ENCODE assay signal across 12 cellular contexts in genomic region chr19:868458-869244, GRCh38. TPM values are rescaled to one million over a fixed set of nuclear protein-coding genes. Genes with fewer than 3 reads are reported as not detected.
DNase-seq lines count a peak whose midpoint lies in the region; ATAC-seq, FAIRE-seq and TF ChIP-seq lines count a peak whose summit lies in the region.
"Had no signal": no experiment of that assay in that cellular context is flagged by ENCODE, and none has a peak within 500 bp of the region (broad histone marks: within the 10 kb centered on the region; RNA-seq: fewer than 3 reads in every experiment).

No MANE protein-coding gene starts in this region.

- CTCF ChIA-PET in endothelial cell of umbilical vein (lab: Charles Lee) = no interaction called here

- no peaks in the 10 kb centered on the region for H3K9me3 ChIP-seq in DND-41 (ENCODE audit: insufficient read depth, low read length, severe bottlenecking)
- no peaks in the 10 kb centered on the region for H3K9me3 ChIP-seq in endothelial cell of umbilical vein (replicated peaks; ENCODE audit: control insufficient read depth, insufficient read depth, low read length)

- H3K9me1 ChIP-seq in endothelial cell of umbilical vein (replicated peaks; ENCODE audit: control insufficient read depth, extremely low read depth, insufficient read depth, low read length) = no peaks in the 10 kb centered on the region

- ATAC-seq in DND-41 (ENCODE audit: insufficient read depth, low read depth) = no peak
- no peak for ATAC-seq in HG03097 (IDR thresholded peaks at IDR 0.05; ENCODE audit: low FRiP score, unreplicated experiment)

- no peaks in the 10 kb centered on the region for H3K27me3 ChIP-seq in DND-41 (ENCODE audit: insufficient read depth, low read length, poor library complexity)
- no peaks in the 10 kb centered on the region for H3K27me3 ChIP-seq in endothelial cell of umbilical vein (ENCODE audit: control insufficient read depth in 2 of 2, insufficient read depth in 2 of 2, low read length in 2 of 2)
- no peaks in the 10 kb centered on the region for H3K27me3 ChIP-seq in rectal smooth muscle tissue (ENCODE audit: control insufficient read depth, insufficient read depth, low read length)

- intact Hi-C loops in endothelial cell of umbilical vein (cut with micrococcal nuclease) = loop anchor here (1.0 kb wide), 1 partner anchor 205 kb away; the partner anchor contains the start of gene RNF126

- no peak overlapping the region for H3K4me3 ChIP-seq in DND-41 (ENCODE audit: low read depth in 1 of 2, low read length in 2 of 2)
- no peak overlapping the region for H3K4me3 ChIP-seq in endothelial cell of umbilical vein (replicated peaks in 1 of 3; ENCODE audit: insufficient read depth in 1 of 3, low read depth in 1 of 3, low read length in 3 of 3)
- no peak overlapping the region for H3K4me3 ChIP-seq in rectal smooth muscle tissue (ENCODE audit: low read length)

- H3K27ac ChIP-seq in DND-41 (ENCODE audit: low read length) = no peak overlapping the region
- H3K27ac ChIP-seq in endothelial cell of umbilical vein (ENCODE audit: insufficient read depth, low read depth, low read length) = peak overlapping the region; percentile 36
- H3K27ac ChIP-seq in rectal smooth muscle tissue (ENCODE audit: low read depth, low read length) = peak overlapping the region; percentile 91

- H3K4me1 ChIP-seq in DND-41 (ENCODE audit: insufficient read depth, low read length) (peaks cover 3% of the 10 kb centered on the region), endothelial cell of umbilical vein (ENCODE audit: control insufficient read depth, extremely low read depth, insufficient read depth, low read length) (peaks cover 9% of the 10 kb centered on the region), rectal smooth muscle tissue (ENCODE audit: control insufficient read depth, insufficient read depth, low read length) (peaks cover 22% of the 10 kb centered on the region)

- H3K9ac ChIP-seq in DND-41 (ENCODE audit: low read depth, low read length) = no peak overlapping the region
- no peak overlapping the region for H3K9ac ChIP-seq in endothelial cell of umbilical vein (replicated peaks; ENCODE audit: extremely low read depth, insufficient read depth, low read length)
- H3K9ac ChIP-seq in rectal smooth muscle tissue (ENCODE audit: low read length) = no peak overlapping the region

- TF ChIP-seq POLR2A in endothelial cell of umbilical vein (IDR thresholded peaks at IDR 0.05; ENCODE audit: low read depth, low read length) = no peak

- H2AFZ ChIP-seq in DND-41 (ENCODE audit: low read depth, low read length) = no peak overlapping the region
- no peak overlapping the region for H2AFZ ChIP-seq in endothelial cell of umbilical vein (ENCODE audit: low read depth, low read length)

- H3K79me2 ChIP-seq in DND-41 (ENCODE audit: insufficient read depth, low read length) (no peaks in the 10 kb centered on the region), endothelial cell of umbilical vein (ENCODE audit: control insufficient read depth, insufficient read depth, low read length) (no peaks in the 10 kb centered on the region)

- TF ChIP-seq CTCF in DND-41 (IDR thresholded peaks at IDR 0.05; ENCODE audit: borderline replicate concordance, extremely low read depth, low read length, poor library complexity, severe bottlenecking) = no peak
- no peak for TF ChIP-seq CTCF in endothelial cell of umbilical vein (IDR thresholded peaks at IDR 0.05; ENCODE audit: extremely low read depth in 1 of 2, insufficient read depth in 1 of 2, low read depth in 1 of 2, low read length in 2 of 2)

- DNase-seq in DND-41 (peak; percentile 14), endothelial cell of umbilical vein (ENCODE audit: low read depth, low spot score) (no peak), D341Med (ENCODE audit: low spot score) (no peak)
- no peak for DNase-seq in activated T-cell treated with anti-CD3 and anti-CD28 coated beads, Interleukin-2, amount 50 U/mL, for 48 hours
- DNase-seq: activated naive CD4-positive, alpha-beta T cell treated with Interleukin-2 at 50 U/mL for 16 hours; NCI-H82 had no signal

- POLR2A ChIA-PET in endothelial cell of umbilical vein (lab: Charles Lee) = no interaction called here

- peaks cover 48% of the 10 kb centered on the region for H3K36me3 ChIP-seq in DND-41 (ENCODE audit: insufficient read depth, low read length)
- peaks cover 0 to 13% of the 10 kb centered on the region in 2 experiments for H3K36me3 ChIP-seq in endothelial cell of umbilical vein (ENCODE audit: control insufficient read depth in 2 of 2, extremely low read depth in 1 of 2, insufficient read depth in 2 of 2, low read length in 2 of 2)
- peaks cover 2% of the 10 kb centered on the region for H3K36me3 ChIP-seq in rectal smooth muscle tissue (ENCODE audit: control insufficient read depth, insufficient read depth, low read length)

- FAIRE-seq in endothelial cell of umbilical vein (lab: Jason Lieb, UNC) = no peak
- FAIRE-seq: colon had no signal

- BruUV-seq in endothelial cell of umbilical vein (replicated peaks; lab: Mats Ljungman, UMichigan) = no TSS peak

- dilution Hi-C loops in endothelial cell of umbilical vein (cut with MboI; ENCODE audit: extremely low pct_ligation_motif_present, low sequenced_read_pairs) = no loop called here

- H3K4me2 ChIP-seq in DND-41 (ENCODE audit: insufficient read depth, low read length) = no peak overlapping the region
- H3K4me2 ChIP-seq in endothelial cell of umbilical vein (ENCODE audit: insufficient read depth, low read length) = no peak overlapping the region

- peaks cover 9% of the 10 kb centered on the region; the same call in 1 of the 2 replicates for H4K20me1 ChIP-seq in DND-41 (ENCODE audit: insufficient read depth, low read length)
- no peaks in the 10 kb centered on the region for H4K20me1 ChIP-seq in endothelial cell of umbilical vein (replicated peaks; ENCODE audit: control insufficient read depth, extremely low read depth, insufficient read depth, low read length)

TF ChIP-seq in endothelial cell of umbilical vein, 7 proteins besides CTCF, POLR2A, EP300 and RAD21:
- TF ChIP-seq GATA2 (IDR thresholded peaks at IDR 0.05; ENCODE audit: insufficient read depth, insufficient read length, low read depth, low read length) (no peak), FOS (IDR thresholded peaks at IDR 0.05; ENCODE audit: borderline replicate concordance, insufficient read depth, low read length) (no peak)

RNA-seq across cellular contexts. Expression of gene CFD, which starts 9.2 kb away (rescaled TPM):
- total RNA-seq in endothelial cell of umbilical vein = 0.40 TPM in 1 of 2 replicates, not detected in the other
- 0.25 and 0.53 TPM in 2 replicates for polyA plus RNA-seq in endothelial cell of umbilical vein
- 0.11 and 0.43 TPM in 2 replicates for polyA plus RNA-seq in endothelial cell of umbilical vein (2011; cell fraction: cytosol; rRNA removed)
- not detected in 2 replicates for polyA plus RNA-seq in endothelial cell of umbilical vein (2011; cell fraction: nucleus; rRNA removed)
- 0.52 and 0.64 TPM in 2 replicates for polyA plus RNA-seq in endothelial cell of umbilical vein (2012)
- 0.32 TPM in 1 of 2 replicates, not detected in the other for polyA minus RNA-seq in endothelial cell of umbilical vein
- 26.2 TPM for polyA minus RNA-seq in endothelial cell of umbilical vein (2011; cell fraction: cytosol; rRNA and poly(A)+ RNA removed)
- 0.63 TPM in 1 of 2 replicates, not detected in the other for polyA minus RNA-seq in endothelial cell of umbilical vein (2011; cell fraction: nucleus; rRNA and poly(A)+ RNA removed)
- total RNA-seq: HT1080 had no signal

RNA-seq across cellular contexts. Expression of gene ELANE, which starts 16.5 kb away (rescaled TPM):
- not detected in 2 replicates for total RNA-seq in endothelial cell of umbilical vein
- polyA plus RNA-seq in endothelial cell of umbilical vein = not detected in 2 replicates
- polyA plus RNA-seq in endothelial cell of umbilical vein (2011; cell fraction: cytosol; rRNA removed) = not detected in 2 replicates
- polyA plus RNA-seq in endothelial cell of umbilical vein (2011; cell fraction: nucleus; rRNA removed) = not detected in 2 replicates
- not detected in 2 replicates for polyA plus RNA-seq in endothelial cell of umbilical vein (2012)
- polyA minus RNA-seq in endothelial cell of umbilical vein = not detected in 2 replicates
- polyA minus RNA-seq in endothelial cell of umbilical vein (2011; cell fraction: cytosol; rRNA and poly(A)+ RNA removed) = not detected
- polyA minus RNA-seq in endothelial cell of umbilical vein (2011; cell fraction: nucleus; rRNA and poly(A)+ RNA removed) = not detected in 2 replicates
- total RNA-seq: HT1080 had no signal

RNA-seq across cellular contexts. Expression of gene MED16, which starts 24.3 kb away (rescaled TPM):
- 54.7 and 63.1 TPM in 2 replicates for total RNA-seq in endothelial cell of umbilical vein
- 66.5 and 96.6 TPM in 2 replicates for polyA plus RNA-seq in endothelial cell of umbilical vein
- 33.5 and 44.8 TPM in 2 replicates for polyA plus RNA-seq in endothelial cell of umbilical vein (2011; cell fraction: cytosol; rRNA removed)
- polyA plus RNA-seq in endothelial cell of umbilical vein (2011; cell fraction: nucleus; rRNA removed) = 39.3 and 41.1 TPM in 2 replicates
- 34.9 and 47.5 TPM in 2 replicates for polyA plus RNA-seq in endothelial cell of umbilical vein (2012)
- polyA minus RNA-seq in endothelial cell of umbilical vein = 32.5 and 45.6 TPM in 2 replicates
- polyA minus RNA-seq in endothelial cell of umbilical vein (2011; cell fraction: cytosol; rRNA and poly(A)+ RNA removed) = 31.4 TPM
- 22.8 and 36.9 TPM in 2 replicates for polyA minus RNA-seq in endothelial cell of umbilical vein (2011; cell fraction: nucleus; rRNA and poly(A)+ RNA removed)

RNA-seq across cellular contexts. Expression of gene RNU6-9, which starts 24.6 kb away (rescaled TPM):
- total RNA-seq in endothelial cell of umbilical vein = not detected in 2 replicates
- polyA plus RNA-seq in endothelial cell of umbilical vein = not detected in 2 replicates
- not detected in 2 replicates for polyA plus RNA-seq in endothelial cell of umbilical vein (2011; cell fraction: cytosol; rRNA removed)
- not detected in 2 replicates for polyA plus RNA-seq in endothelial cell of umbilical vein (2011; cell fraction: nucleus; rRNA removed)
- polyA plus RNA-seq in endothelial cell of umbilical vein (2012) = not detected in 2 replicates
- polyA minus RNA-seq in endothelial cell of umbilical vein = not detected in 2 replicates
- 1,914 TPM for polyA minus RNA-seq in endothelial cell of umbilical vein (2011; cell fraction: cytosol; rRNA and poly(A)+ RNA removed)
- polyA minus RNA-seq in endothelial cell of umbilical vein (2011; cell fraction: nucleus; rRNA and poly(A)+ RNA removed) = not detected in 2 replicates
- total RNA-seq: HT1080, mononuclear cell had no signal
- polyA plus RNA-seq: CD14-positive monocyte had no signal

RNA-seq across cellular contexts. Expression of gene PRTN3, which starts 27.9 kb away (rescaled TPM):
- not detected in 2 replicates for total RNA-seq in endothelial cell of umbilical vein
- not detected in 2 replicates for polyA plus RNA-seq in endothelial cell of umbilical vein
- polyA plus RNA-seq in endothelial cell of umbilical vein (2011; cell fraction: cytosol; rRNA removed) = not detected in 2 replicates
- polyA plus RNA-seq in endothelial cell of umbilical vein (2011; cell fraction: nucleus; rRNA removed) = not detected in 2 replicates
- polyA plus RNA-seq in endothelial cell of umbilical vein (2012) = not detected in 2 replicates
- not detected in 2 replicates for polyA minus RNA-seq in endothelial cell of umbilical vein
- polyA minus RNA-seq in endothelial cell of umbilical vein (2011; cell fraction: cytosol; rRNA and poly(A)+ RNA removed) = not detected
- not detected in 2 replicates for polyA minus RNA-seq in endothelial cell of umbilical vein (2011; cell fraction: nucleus; rRNA and poly(A)+ RNA removed)
- total RNA-seq: HT1080 had no signal
- polyA plus RNA-seq: CD14-positive monocyte had no signal
